2 cellular contexts compared by ENCODE assay signal in the genomic region with DNA sequence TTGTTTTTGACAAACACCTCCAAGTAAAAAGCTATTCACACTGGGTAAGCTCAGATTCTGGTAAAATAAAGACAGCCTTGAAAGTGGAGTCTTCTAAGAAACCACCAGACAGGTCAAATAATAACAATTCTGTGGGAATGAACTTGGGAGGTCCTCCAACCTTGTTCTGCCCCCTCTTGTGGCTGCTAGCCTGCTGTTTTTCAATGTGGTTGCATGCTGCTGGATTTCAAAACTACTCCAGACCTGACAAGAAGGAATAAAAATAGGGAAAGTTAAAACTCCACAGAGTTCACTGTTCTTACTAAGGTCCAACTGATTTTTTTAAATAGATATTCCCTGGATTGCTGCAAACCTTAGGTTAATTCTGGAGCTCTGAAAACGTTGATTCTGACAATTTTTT.
TF ChIP-seq lines count a peak whose summit lies in the region.

No MANE protein-coding gene starts in this region.

TF ChIP-seq in GM23338, 12 proteins besides CTCF, POLR2A, EP300 and RAD21 (continued from another document):
- TF ChIP-seq, protein P1, sequence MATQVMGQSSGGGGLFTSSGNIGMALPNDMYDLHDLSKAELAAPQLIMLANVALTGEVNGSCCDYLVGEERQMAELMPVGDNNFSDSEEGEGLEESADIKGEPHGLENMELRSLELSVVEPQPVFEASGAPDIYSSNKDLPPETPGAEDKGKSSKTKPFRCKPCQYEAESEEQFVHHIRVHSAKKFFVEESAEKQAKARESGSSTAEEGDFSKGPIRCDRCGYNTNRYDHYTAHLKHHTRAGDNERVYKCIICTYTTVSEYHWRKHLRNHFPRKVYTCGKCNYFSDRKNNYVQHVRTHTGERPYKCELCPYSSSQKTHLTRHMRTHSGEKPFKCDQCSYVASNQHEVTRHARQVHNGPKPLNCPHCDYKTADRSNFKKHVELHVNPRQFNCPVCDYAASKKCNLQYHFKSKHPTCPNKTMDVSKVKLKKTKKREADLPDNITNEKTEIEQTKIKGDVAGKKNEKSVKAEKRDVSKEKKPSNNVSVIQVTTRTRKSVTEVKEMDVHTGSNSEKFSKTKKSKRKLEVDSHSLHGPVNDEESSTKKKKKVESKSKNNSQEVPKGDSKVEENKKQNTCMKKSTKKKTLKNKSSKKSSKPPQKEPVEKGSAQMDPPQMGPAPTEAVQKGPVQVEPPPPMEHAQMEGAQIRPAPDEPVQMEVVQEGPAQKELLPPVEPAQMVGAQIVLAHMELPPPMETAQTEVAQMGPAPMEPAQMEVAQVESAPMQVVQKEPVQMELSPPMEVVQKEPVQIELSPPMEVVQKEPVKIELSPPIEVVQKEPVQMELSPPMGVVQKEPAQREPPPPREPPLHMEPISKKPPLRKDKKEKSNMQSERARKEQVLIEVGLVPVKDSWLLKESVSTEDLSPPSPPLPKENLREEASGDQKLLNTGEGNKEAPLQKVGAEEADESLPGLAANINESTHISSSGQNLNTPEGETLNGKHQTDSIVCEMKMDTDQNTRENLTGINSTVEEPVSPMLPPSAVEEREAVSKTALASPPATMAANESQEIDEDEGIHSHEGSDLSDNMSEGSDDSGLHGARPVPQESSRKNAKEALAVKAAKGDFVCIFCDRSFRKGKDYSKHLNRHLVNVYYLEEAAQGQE (IDR thresholded peaks at IDR 0.05; ENCODE audit: unreplicated experiment) = no peak
- TF ChIP-seq ZNF331 (CRISPR knock-in tag; IDR thresholded peaks at IDR 0.05; ENCODE audit: low read depth) (no peak), POLR2AphosphoS5 (IDR thresholded peaks at IDR 0.05; ENCODE audit: low read depth) (no peak), JUNB (IDR thresholded peaks at IDR 0.05; ENCODE audit: unreplicated experiment) (no peak), ZNF114 (CRISPR knock-in tag; IDR thresholded peaks at IDR 0.05) (no peak)
- TF ChIP-seq, protein P2, sequence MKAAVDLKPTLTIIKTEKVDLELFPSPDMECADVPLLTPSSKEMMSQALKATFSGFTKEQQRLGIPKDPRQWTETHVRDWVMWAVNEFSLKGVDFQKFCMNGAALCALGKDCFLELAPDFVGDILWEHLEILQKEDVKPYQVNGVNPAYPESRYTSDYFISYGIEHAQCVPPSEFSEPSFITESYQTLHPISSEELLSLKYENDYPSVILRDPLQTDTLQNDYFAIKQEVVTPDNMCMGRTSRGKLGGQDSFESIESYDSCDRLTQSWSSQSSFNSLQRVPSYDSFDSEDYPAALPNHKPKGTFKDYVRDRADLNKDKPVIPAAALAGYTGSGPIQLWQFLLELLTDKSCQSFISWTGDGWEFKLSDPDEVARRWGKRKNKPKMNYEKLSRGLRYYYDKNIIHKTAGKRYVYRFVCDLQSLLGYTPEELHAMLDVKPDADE (IDR thresholded peaks at IDR 0.05) = no peak
- TF ChIP-seq, protein P3, sequence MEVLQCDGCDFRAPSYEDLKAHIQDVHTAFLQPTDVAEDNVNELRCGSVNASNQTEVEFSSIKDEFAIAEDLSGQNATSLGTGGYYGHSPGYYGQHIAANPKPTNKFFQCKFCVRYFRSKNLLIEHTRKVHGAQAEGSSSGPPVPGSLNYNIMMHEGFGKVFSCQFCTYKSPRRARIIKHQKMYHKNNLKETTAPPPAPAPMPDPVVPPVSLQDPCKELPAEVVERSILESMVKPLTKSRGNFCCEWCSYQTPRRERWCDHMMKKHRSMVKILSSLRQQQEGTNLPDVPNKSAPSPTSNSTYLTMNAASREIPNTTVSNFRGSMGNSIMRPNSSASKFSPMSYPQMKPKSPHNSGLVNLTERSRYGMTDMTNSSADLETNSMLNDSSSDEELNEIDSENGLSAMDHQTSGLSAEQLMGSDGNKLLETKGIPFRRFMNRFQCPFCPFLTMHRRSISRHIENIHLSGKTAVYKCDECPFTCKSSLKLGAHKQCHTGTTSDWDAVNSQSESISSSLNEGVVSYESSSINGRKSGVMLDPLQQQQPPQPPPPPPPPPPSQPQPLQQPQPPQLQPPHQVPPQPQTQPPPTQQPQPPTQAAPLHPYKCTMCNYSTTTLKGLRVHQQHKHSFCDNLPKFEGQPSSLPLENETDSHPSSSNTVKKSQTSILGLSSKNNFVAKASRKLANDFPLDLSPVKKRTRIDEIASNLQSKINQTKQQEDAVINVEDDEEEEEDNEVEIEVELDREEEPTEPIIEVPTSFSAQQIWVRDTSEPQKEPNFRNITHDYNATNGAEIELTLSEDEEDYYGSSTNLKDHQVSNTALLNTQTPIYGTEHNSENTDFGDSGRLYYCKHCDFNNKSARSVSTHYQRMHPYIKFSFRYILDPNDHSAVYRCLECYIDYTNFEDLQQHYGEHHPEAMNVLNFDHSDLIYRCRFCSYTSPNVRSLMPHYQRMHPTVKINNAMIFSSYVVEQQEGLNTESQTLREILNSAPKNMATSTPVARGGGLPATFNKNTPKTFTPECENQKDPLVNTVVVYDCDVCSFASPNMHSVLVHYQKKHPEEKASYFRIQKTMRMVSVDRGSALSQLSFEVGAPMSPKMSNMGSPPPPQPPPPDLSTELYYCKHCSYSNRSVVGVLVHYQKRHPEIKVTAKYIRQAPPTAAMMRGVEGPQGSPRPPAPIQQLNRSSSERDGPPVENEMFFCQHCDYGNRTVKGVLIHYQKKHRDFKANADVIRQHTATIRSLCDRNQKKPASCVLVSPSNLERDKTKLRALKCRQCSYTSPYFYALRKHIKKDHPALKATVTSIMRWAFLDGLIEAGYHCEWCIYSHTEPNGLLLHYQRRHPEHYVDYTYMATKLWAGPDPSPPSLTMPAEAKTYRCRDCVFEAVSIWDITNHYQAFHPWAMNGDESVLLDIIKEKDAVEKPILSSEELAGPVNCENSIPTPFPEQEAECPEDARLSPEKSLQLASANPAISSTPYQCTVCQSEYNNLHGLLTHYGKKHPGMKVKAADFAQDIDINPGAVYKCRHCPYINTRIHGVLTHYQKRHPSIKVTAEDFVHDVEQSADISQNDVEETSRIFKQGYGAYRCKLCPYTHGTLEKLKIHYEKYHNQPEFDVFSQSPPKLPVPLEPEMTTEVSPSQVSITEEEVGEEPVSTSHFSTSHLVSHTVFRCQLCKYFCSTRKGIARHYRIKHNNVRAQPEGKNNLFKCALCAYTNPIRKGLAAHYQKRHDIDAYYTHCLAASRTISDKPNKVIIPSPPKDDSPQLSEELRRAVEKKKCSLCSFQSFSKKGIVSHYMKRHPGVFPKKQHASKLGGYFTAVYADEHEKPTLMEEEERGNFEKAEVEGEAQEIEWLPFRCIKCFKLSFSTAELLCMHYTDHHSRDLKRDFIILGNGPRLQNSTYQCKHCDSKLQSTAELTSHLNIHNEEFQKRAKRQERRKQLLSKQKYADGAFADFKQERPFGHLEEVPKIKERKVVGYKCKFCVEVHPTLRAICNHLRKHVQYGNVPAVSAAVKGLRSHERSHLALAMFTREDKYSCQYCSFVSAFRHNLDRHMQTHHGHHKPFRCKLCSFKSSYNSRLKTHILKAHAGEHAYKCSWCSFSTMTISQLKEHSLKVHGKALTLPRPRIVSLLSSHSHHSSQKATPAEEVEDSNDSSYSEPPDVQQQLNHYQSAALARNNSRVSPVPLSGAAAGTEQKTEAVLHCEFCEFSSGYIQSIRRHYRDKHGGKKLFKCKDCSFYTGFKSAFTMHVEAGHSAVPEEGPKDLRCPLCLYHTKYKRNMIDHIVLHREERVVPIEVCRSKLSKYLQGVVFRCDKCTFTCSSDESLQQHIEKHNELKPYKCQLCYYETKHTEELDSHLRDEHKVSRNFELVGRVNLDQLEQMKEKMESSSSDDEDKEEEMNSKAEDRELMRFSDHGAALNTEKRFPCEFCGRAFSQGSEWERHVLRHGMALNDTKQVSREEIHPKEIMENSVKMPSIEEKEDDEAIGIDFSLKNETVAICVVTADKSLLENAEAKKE (CRISPR knock-in tag; IDR thresholded peaks at IDR 0.05) = no peak

TF ChIP-seq in SK-N-SH treated with all-trans-retinoic acid at 6 μM for 48 hours, 23 proteins besides CTCF, POLR2A, EP300 and RAD21 (continued from another document):
- TF ChIP-seq, protein P4, sequence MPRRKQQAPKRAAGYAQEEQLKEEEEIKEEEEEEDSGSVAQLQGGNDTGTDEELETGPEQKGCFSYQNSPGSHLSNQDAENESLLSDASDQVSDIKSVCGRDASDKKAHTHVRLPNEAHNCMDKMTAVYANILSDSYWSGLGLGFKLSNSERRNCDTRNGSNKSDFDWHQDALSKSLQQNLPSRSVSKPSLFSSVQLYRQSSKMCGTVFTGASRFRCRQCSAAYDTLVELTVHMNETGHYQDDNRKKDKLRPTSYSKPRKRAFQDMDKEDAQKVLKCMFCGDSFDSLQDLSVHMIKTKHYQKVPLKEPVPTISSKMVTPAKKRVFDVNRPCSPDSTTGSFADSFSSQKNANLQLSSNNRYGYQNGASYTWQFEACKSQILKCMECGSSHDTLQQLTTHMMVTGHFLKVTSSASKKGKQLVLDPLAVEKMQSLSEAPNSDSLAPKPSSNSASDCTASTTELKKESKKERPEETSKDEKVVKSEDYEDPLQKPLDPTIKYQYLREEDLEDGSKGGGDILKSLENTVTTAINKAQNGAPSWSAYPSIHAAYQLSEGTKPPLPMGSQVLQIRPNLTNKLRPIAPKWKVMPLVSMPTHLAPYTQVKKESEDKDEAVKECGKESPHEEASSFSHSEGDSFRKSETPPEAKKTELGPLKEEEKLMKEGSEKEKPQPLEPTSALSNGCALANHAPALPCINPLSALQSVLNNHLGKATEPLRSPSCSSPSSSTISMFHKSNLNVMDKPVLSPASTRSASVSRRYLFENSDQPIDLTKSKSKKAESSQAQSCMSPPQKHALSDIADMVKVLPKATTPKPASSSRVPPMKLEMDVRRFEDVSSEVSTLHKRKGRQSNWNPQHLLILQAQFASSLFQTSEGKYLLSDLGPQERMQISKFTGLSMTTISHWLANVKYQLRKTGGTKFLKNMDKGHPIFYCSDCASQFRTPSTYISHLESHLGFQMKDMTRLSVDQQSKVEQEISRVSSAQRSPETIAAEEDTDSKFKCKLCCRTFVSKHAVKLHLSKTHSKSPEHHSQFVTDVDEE (CRISPR knock-in tag; IDR thresholded peaks at IDR 0.05) = no peak
- TF ChIP-seq OSR1 (CRISPR knock-in tag; IDR thresholded peaks at IDR 0.05) = no peak
- TF ChIP-seq ZFP30 (CRISPR knock-in tag; IDR thresholded peaks at IDR 0.05) = no peak
- no peak for TF ChIP-seq TOX (CRISPR knock-in tag; IDR thresholded peaks at IDR 0.05; ENCODE audit: borderline replicate concordance)
- no peak for TF ChIP-seq CSDC2 (CRISPR knock-in tag; IDR thresholded peaks at IDR 0.05)
- TF ChIP-seq ESRRG (CRISPR knock-in tag; IDR thresholded peaks at IDR 0.05) = no peak
- TF ChIP-seq RARB (CRISPR knock-in tag; IDR thresholded peaks at IDR 0.05) = no peak
